In the genomic region with DNA sequence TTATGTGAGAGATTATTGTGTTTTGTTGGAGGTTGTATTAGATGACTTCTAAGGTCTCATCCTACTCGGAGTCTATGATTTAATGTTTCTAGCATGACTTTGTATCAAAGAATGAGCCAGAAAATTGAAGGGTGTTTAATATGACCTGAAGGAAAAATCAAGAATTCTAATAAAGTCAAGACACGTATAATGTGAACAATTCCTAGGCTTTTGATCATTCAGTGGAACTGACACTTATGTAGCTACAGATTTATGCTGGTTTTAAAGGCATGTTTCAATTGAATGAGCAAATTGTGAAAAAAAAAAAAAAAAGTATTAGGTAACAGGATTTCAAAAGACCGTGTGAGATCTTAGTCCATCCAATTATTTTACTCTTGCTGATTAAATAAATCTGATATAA, we compare ENCODE assay signal across 6 cellular contexts.
"Had no signal": no experiment of that assay in that cellular context is flagged by ENCODE, and none has a peak within 500 bp of the region (broad histone marks: within the 10 kb centered on the region; RNA-seq: fewer than 3 reads in every experiment).

No MANE protein-coding gene starts in this region.

- DNase-seq: H9, HCEC 1CT had no signal

- ATAC-seq: HepG2, K562 had no signal

- H3K4me3 ChIP-seq: GM23338, K562 had no signal

- H3K27ac ChIP-seq: HL-60 had no signal
